ENCODE assay signal across 24 cellular contexts in the genomic region with DNA sequence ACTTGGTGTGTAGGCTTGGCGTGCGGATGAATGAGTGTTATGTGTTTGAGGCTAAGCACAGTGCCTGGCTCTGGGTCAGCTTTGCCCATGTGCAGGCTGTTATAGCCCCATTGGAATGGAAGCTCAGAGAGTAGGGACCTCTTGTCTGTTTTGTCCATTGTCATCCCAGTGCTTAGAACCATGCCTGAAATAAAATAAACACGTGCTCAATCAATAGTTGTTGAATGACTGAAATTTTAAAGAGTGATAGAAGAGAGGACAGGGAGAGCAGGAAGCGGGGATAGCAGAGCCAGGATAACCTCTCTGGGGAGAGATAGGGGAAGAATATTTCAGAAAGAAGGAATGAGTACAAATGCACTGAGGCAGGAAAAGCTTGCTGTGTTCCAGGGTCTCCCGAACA.
DNase-seq lines count a peak whose midpoint lies in the region; ATAC-seq, FAIRE-seq and TF ChIP-seq lines count a peak whose summit lies in the region.
"Had no signal": no experiment of that assay in that cellular context is flagged by ENCODE, and none has a peak within 500 bp of the region (broad histone marks: within the 10 kb centered on the region; RNA-seq: fewer than 3 reads in every experiment).

No MANE protein-coding gene starts in this region.

- H2BK12ac ChIP-seq in trophoblast cell (ENCODE audit: low read length) = no peak overlapping the region

- peaks cover 1% of the 10 kb centered on the region for H3K9me3 ChIP-seq in trophoblast cell (ENCODE audit: insufficient read depth, low read depth, low read length)
- no peaks in the 10 kb centered on the region for H3K9me3 ChIP-seq in upper lobe of right lung
- H3K9me3 ChIP-seq: BLaER1, Caco-2, HAP-1 had no signal

- H3K27me3 ChIP-seq in bronchial epithelial cell (ENCODE audit: control insufficient read depth, insufficient read depth, low read length) = no peaks in the 10 kb centered on the region
- H3K27me3 ChIP-seq in trophoblast cell (ENCODE audit: insufficient read depth, low read length) = no peaks in the 10 kb centered on the region
- no peaks in the 10 kb centered on the region for H3K27me3 ChIP-seq in upper lobe of right lung
- H3K27me3 ChIP-seq: BLaER1 had no signal

- peak overlapping the region; percentile 17 for H3K27ac Mint-ChIP-seq in activated naive CD4-positive, alpha-beta T cell treated with anti-CD3 and anti-CD28 coated beads, Interleukin-2, amount 10 ng/mL, durations not matched to agents 7 days and 5 days
- H3K27ac Mint-ChIP-seq: B cell; CD4-positive, CD25-positive, alpha-beta regulatory T cell; HFFc6 had no signal

- H3K4me3 ChIP-seq in bronchial epithelial cell (ENCODE audit: low read depth, low read length) (no peak overlapping the region), trophoblast cell (ENCODE audit: low read depth, low read length) (no peak overlapping the region), upper lobe of right lung (no peak overlapping the region)
- H3K4me3 ChIP-seq: BLaER1, GM12878, HAP-1 had no signal

- H4K12ac ChIP-seq in trophoblast cell (ENCODE audit: low read depth, low read length) = no peak overlapping the region

- no peak overlapping the region for H3K4me2 ChIP-seq in trophoblast cell (ENCODE audit: low read length)
- H3K4me2 ChIP-seq: BLaER1 had no signal

- no peak overlapping the region for H2AFZ ChIP-seq in trophoblast cell (ENCODE audit: insufficient read depth, low read length, poor library complexity)

- FAIRE-seq in bronchial epithelial cell (lab: Jason Lieb, UNC) = peak; percentile 82
- FAIRE-seq: A204.1, D721Med, GM12878, GM19239, H54 had no signal

- no peaks in the 10 kb centered on the region for H3K9me3 Mint-ChIP-seq in activated naive CD4-positive, alpha-beta T cell treated with anti-CD3 and anti-CD28 coated beads, Interleukin-2, amount 10 ng/mL, durations not matched to agents 7 days and 5 days
- H3K9me3 Mint-ChIP-seq: CD4-positive, CD25-positive, alpha-beta regulatory T cell; CD8-positive, alpha-beta T cell; HFFc6 had no signal

- no peaks in the 10 kb centered on the region for H3K36me3 ChIP-seq in bronchial epithelial cell (ENCODE audit: control insufficient read depth, insufficient read depth, low read length)
- no peaks in the 10 kb centered on the region for H3K36me3 ChIP-seq in trophoblast cell (ENCODE audit: control insufficient read depth in 1 of 2, insufficient read depth in 2 of 2, low read length in 2 of 2)
- H3K36me3 ChIP-seq in upper lobe of right lung = no peaks in the 10 kb centered on the region
- H3K36me3 ChIP-seq: BLaER1, HAP-1 had no signal

- peak overlapping the region; percentile 63 for H3K9ac ChIP-seq in trophoblast cell (ENCODE audit: low read length)
- H3K9ac ChIP-seq: BLaER1 had no signal

- H2AK5ac ChIP-seq in trophoblast cell (ENCODE audit: low read length) = no peak overlapping the region

- H3K27me3 Mint-ChIP-seq in activated naive CD4-positive, alpha-beta T cell treated with anti-CD3 and anti-CD28 coated beads, Interleukin-2, amount 10 ng/mL, durations not matched to agents 7 days and 5 days = peaks cover 5% of the 10 kb centered on the region

- TF ChIP-seq CTCF in bronchial epithelial cell (IDR thresholded peaks at IDR 0.05; ENCODE audit: insufficient read depth, low read length, severe bottlenecking) = no peak
- TF ChIP-seq CTCF in upper lobe of right lung (IDR thresholded peaks at IDR 0.05) = no peak

- no peaks in the 10 kb centered on the region for H3K79me1 ChIP-seq in trophoblast cell (ENCODE audit: low read length)

- no peaks in the 10 kb centered on the region for H3K36me3 Mint-ChIP-seq in activated naive CD4-positive, alpha-beta T cell treated with anti-CD3 and anti-CD28 coated beads, Interleukin-2, amount 10 ng/mL, durations not matched to agents 7 days and 5 days
- H3K36me3 Mint-ChIP-seq: CD4-positive, CD25-positive, alpha-beta regulatory T cell; CD8-positive, alpha-beta T cell had no signal

- H3K23ac ChIP-seq in trophoblast cell (ENCODE audit: low read length) = no peak overlapping the region

- peaks cover 12% of the 10 kb centered on the region for H3K4me1 Mint-ChIP-seq in activated naive CD4-positive, alpha-beta T cell treated with anti-CD3 and anti-CD28 coated beads, Interleukin-2, amount 10 ng/mL, durations not matched to agents 7 days and 5 days
- H3K4me1 Mint-ChIP-seq: B cell had no signal

- H3K4me3 Mint-ChIP-seq in activated naive CD4-positive, alpha-beta T cell treated with anti-CD3 and anti-CD28 coated beads, Interleukin-2, amount 10 ng/mL, durations not matched to agents 7 days and 5 days = no peak overlapping the region
- H3K4me3 Mint-ChIP-seq: B cell; CD4-positive, CD25-positive, alpha-beta regulatory T cell; CD8-positive, alpha-beta T cell; HFFc6 had no signal

- intact Hi-C loops in upper lobe of right lung (cut with DNase I) = no loop called here

- no peaks in the 10 kb centered on the region for H3K4me1 ChIP-seq in trophoblast cell (ENCODE audit: control insufficient read depth in 1 of 2, insufficient read depth in 2 of 2, low read length in 2 of 2)
- H3K4me1 ChIP-seq in upper lobe of right lung = peaks cover 5% of the 10 kb centered on the region
- H3K4me1 ChIP-seq: BLaER1, Caco-2, HAP-1 had no signal

- no peak overlapping the region for H3K14ac ChIP-seq in trophoblast cell (ENCODE audit: low read length)

- H4K91ac ChIP-seq in trophoblast cell (ENCODE audit: low read depth, low read length) = no peak overlapping the region

- no peak overlapping the region for H4K8ac ChIP-seq in trophoblast cell (ENCODE audit: low read depth, low read length)

- CTCF ChIA-PET in activated naive CD4-positive, alpha-beta T cell treated with anti-CD3 and anti-CD28 coated beads, Interleukin-2, amount 10 ng/mL, durations not matched to agents 7 days and 5 days (lab: Charles Lee) = interaction anchor here (1.4 kb wide), 1 partner anchor 12 kb away, joined by 5 read pairs; no protein-coding TSS in a partner anchor

- DNase-seq in activated naive CD4-positive, alpha-beta T cell treated with anti-CD3 and anti-CD28 coated beads, Interleukin-2, amount 10 ng/mL, durations not matched to agents 7 days and 5 days = no peak
- no peak for DNase-seq in activated naive CD4-positive, alpha-beta T cell treated with anti-CD3 and anti-CD28 coated beads, Interleukin-2, amount 50 U/mL, for 16 hours
- DNase-seq in bronchial epithelial cell (ENCODE audit: low read depth) (no peak), trophoblast cell (no peak), upper lobe of right lung (no peak), D341Med (ENCODE audit: low spot score) (no peak)
- DNase-seq: Caco-2; CD4-positive, CD25-positive, alpha-beta regulatory T cell; CD8-positive, alpha-beta T cell; DMS 273 treated with DMSO at 0.1 percent for 48 hours; DMS79; GDM1; GOT3; HFFc6 had no signal

- no peak overlapping the region for H3K18ac ChIP-seq in trophoblast cell (ENCODE audit: low read length)

- H3K27ac ChIP-seq in trophoblast cell (ENCODE audit: low read depth, low read length) = no peak overlapping the region
- no peak overlapping the region for H3K27ac ChIP-seq in upper lobe of right lung
- H3K27ac ChIP-seq: 22Rv1, BLaER1, C4-2B had no signal

- H3K4ac ChIP-seq in trophoblast cell (ENCODE audit: low read depth, low read length) = no peak overlapping the region

- ATAC-seq in upper lobe of right lung = no peak
- ATAC-seq: GM12878 had no signal

- no peak overlapping the region for H2BK120ac ChIP-seq in trophoblast cell (ENCODE audit: insufficient read depth, low read length, poor library complexity)

- WGBS in trophoblast cell (ENCODE audit: extremely low coverage, insufficient coverage, insufficient read length) = no CpG with 5 or more reads among the region's 5 CpGs

- H2BK5ac ChIP-seq in trophoblast cell (ENCODE audit: low read depth, low read length, poor library complexity) = no peak overlapping the region

- no peaks in the 10 kb centered on the region for H3K79me2 ChIP-seq in trophoblast cell (ENCODE audit: control insufficient read depth, insufficient read depth, low read length, poor library complexity)
